10 cellular contexts compared by ENCODE assay signal in the genomic region with DNA sequence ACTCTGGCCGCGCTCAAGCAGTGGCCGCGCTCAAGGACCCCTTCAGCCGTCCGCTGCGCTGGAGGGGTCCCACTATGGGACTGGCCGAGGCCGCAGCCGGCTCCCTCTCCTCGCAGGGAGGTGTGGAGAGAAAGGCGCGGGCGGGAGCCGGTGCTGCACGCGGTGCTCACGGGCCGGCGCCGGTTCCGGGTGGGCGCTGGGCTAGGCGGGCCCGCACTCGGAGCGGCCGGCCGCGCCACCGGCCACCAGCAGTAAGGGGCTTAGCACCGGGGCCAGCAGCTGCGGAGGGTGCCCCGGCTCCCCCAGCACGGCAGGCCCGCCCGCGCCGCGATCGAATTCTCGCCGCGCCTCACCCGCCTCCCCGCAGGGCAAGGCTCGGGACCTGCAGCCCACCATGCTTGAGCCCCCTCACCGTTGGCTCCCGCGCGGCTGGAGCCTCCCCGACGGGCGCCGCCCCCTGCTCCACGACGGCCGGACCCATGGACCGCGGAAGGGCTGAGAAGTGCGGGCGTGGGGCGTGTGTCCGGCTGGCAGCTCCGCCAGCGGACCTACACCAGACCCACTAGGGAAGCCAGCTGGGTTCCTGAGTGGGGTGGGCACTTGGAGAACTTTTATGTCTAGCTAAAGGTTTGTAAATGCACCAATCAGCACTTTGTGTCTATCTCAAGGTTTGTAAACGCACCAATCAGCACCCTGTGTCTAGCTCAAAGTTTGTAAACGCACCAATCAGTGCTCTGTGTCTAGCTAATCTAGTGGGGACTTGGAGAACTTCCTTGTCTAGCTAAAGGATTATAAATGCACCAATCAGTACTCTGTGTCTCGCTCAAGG. TPM values are rescaled to one million over a fixed set of nuclear protein-coding genes. Genes with fewer than 3 reads are reported as not detected.
DNase-seq lines count a peak whose midpoint lies in the region; ATAC-seq and TF ChIP-seq lines count a peak whose summit lies in the region.
"Had no signal": no experiment of that assay in that cellular context is flagged by ENCODE, and none has a peak within 500 bp of the region (broad histone marks: within the 10 kb centered on the region; RNA-seq: fewer than 3 reads in every experiment).

No MANE protein-coding gene starts in this region.

- WGBS in lower leg skin, 2 donors: 17 to 23% methylated on average over 47 to 66 of the region's 69 CpGs
- WGBS in thyroid gland, 2 donors: 34 to 35% methylated on average over 15 to 25 of the region's 69 CpGs

- TF ChIP-seq POLR2A in lower leg skin (IDR thresholded peaks at IDR 0.05): no peak
- no peak for TF ChIP-seq POLR2A in thyroid gland (IDR thresholded peaks at IDR 0.05)

- H3K4me1 ChIP-seq in thyroid gland: peaks cover 3 to 14% of the 10 kb centered on the region in 2 donors

- H3K9me3 ChIP-seq in thyroid gland: no peaks in the 10 kb centered on the region

- H3K27ac Mint-ChIP-seq in activated CD8-positive, alpha-beta memory T cell treated with anti-CD3 and anti-CD28 coated beads, Interleukin-2, amount 10 ng/mL, durations not matched to agents 7 days and 5 days: no peak overlapping the region

- DNase-seq in activated CD8-positive, alpha-beta memory T cell treated with anti-CD3 and anti-CD28 coated beads, Interleukin-2, amount 10 ng/mL, durations not matched to agents 7 days and 5 days: no peak
- no peak for DNase-seq in activated CD8-positive, alpha-beta memory T cell treated with anti-CD3 and anti-CD28 coated beads, Interleukin-2, amount 50 U/mL, for 4 hours
- DNase-seq in cardiac fibroblast (ENCODE audit: low read depth in 2 of 2) (no peak), lower leg skin (ENCODE audit: low spot score in 2 of 2) (no peak), thyroid gland (peak in 1 of 2 donors; percentile 10), NCI-H1105 (lab: John Stamatoyannopoulos, UW) (no peak), iPS-NIHi7 (ENCODE audit: extremely low spot score) (no peak)
- DNase-seq: hippocampal formation; NK-92 treated with Interleukin-12 subunit alpha and Interleukin-12 subunit beta, amount 100 ng/mL, for 24 hours had no signal

- ATAC-seq in activated CD8-positive, alpha-beta memory T cell treated with anti-CD3 and anti-CD28 coated beads, Interleukin-2, amount 10 ng/mL, durations not matched to agents 7 days and 5 days: peak; percentile 33
- ATAC-seq in GM21515 (IDR thresholded peaks at IDR 0.05; ENCODE audit: unreplicated experiment): no peak

- H3K4me1 Mint-ChIP-seq in activated CD8-positive, alpha-beta memory T cell treated with anti-CD3 and anti-CD28 coated beads, Interleukin-2, amount 10 ng/mL, durations not matched to agents 7 days and 5 days: peaks cover 4% of the 10 kb centered on the region

- CTCF ChIA-PET in activated CD8-positive, alpha-beta memory T cell treated with anti-CD3 and anti-CD28 coated beads, Interleukin-2, amount 10 ng/mL, durations not matched to agents 7 days and 5 days (lab: Charles Lee): interaction anchor here (1.1 to 2.3 kb wide), 3 partner anchors 12 to 356 kb away, joined by 3 to 15 read pairs (median 4); no protein-coding TSS in a partner anchor

- no peak overlapping the region for H3K27ac ChIP-seq in thyroid gland

- H3K4me3 Mint-ChIP-seq in activated CD8-positive, alpha-beta memory T cell treated with anti-CD3 and anti-CD28 coated beads, Interleukin-2, amount 10 ng/mL, durations not matched to agents 7 days and 5 days: peak overlapping the region; percentile 9

- H3K27me3 ChIP-seq in thyroid gland: no peaks in the 10 kb centered on the region

- no peaks in the 10 kb centered on the region for H3K36me3 ChIP-seq in thyroid gland

- TF ChIP-seq CTCF in cardiac fibroblast (IDR thresholded peaks at IDR 0.05; ENCODE audit: low read depth, low read length) (no peak), lower leg skin (IDR thresholded peaks at IDR 0.05) (no peak), thyroid gland (IDR thresholded peaks at IDR 0.05) (no peak)

- intact Hi-C loops in lower leg skin (cut with DNase I; ENCODE audit: low total_unique reads): loop anchor here (10.0 kb wide), 1 partner anchor 353 kb away; no protein-coding TSS in a partner anchor
- intact Hi-C loops in thyroid gland (cut with DNase I): loop anchor here (5.0 kb wide), 2 partner anchors 225 to 355 kb away; partner anchors contain the start of gene FANCM

- H3K4me3 ChIP-seq in cardiac fibroblast (replicated peaks in 1 of 2; ENCODE audit: low read depth in 2 of 2, low read length in 2 of 2) (peak overlapping the region; percentile 25 to 45), lower leg skin (ENCODE audit: low read depth, poor library complexity, severe bottlenecking) (peak overlapping the region; percentile 11), thyroid gland (replicated peaks in 1 of 3) (peak overlapping the region in 2 of 3 donors; percentile 15 to 44)

- peaks cover 37% of the 10 kb centered on the region for H3K27me3 Mint-ChIP-seq in activated CD8-positive, alpha-beta memory T cell treated with anti-CD3 and anti-CD28 coated beads, Interleukin-2, amount 10 ng/mL, durations not matched to agents 7 days and 5 days

- H3K36me3 Mint-ChIP-seq in activated CD8-positive, alpha-beta memory T cell treated with anti-CD3 and anti-CD28 coated beads, Interleukin-2, amount 10 ng/mL, durations not matched to agents 7 days and 5 days: no peaks in the 10 kb centered on the region

- peaks cover 4% of the 10 kb centered on the region for H3K9me3 Mint-ChIP-seq in activated CD8-positive, alpha-beta memory T cell treated with anti-CD3 and anti-CD28 coated beads, Interleukin-2, amount 10 ng/mL, durations not matched to agents 7 days and 5 days (ENCODE audit: low read depth)

RNA-seq across cellular contexts. Expression of gene KLHL28, which starts 49.5 kb away (rescaled TPM):
- total RNA-seq in activated CD8-positive, alpha-beta memory T cell treated with anti-CD3 and anti-CD28 coated beads, Interleukin-2, amount 10 ng/mL, durations not matched to agents 7 days and 5 days: 10 to 100 TPM; 12.1 to 14.0 TPM
- total RNA-seq in lower leg skin (10 to 100 TPM; 10.6 to 12.1 (median 11.0) TPM), thyroid gland (10 to 100 TPM; 12.0 to 21.0 (median 13.3) TPM)

RNA-seq across cellular contexts. Expression of gene TOGARAM1, which starts 49.7 kb away (rescaled TPM):
- 10 to 100 TPM in 1 of 2 experiments, 1 to 10 TPM in 1; 8.2 to 10.7 TPM for total RNA-seq in activated CD8-positive, alpha-beta memory T cell treated with anti-CD3 and anti-CD28 coated beads, Interleukin-2, amount 10 ng/mL, durations not matched to agents 7 days and 5 days
- total RNA-seq in lower leg skin (10 to 100 TPM in 3 of 4 donors, 1 to 10 TPM in 1; 9.9 to 19.5 (median 16.8) TPM), thyroid gland (10 to 100 TPM; 30.3 to 54.8 (median 36.2) TPM)
